19 cellular contexts compared by ENCODE assay signal in the genomic region with DNA sequence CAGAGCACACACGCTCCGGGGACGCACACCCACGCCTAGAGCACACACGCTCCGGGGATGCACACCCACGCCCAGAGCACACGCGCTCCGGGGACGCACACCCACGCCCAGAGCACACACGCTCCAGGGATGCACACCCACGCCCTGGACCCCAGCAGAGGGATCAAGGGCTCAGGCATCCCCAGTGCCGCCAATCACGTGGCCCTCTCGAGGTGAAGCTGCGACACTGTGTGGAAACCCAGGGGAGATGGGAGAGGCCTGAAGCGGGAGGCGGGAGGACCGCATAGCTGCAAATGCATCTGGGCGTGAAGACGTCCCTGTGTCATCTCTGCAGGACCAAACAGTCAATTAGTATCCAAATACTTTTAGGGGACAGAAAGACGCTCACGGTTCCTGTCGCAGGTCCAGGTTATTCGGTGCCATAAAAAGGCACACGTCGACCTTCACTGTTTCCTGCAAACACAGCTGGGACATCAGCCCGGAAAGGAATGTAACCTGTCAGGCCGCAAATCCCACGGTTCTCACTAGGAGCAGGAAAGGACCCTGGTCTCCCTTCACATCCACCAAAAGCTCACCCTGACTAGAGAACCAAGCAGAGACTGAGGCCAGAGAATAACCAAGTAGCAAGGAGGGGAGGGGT. TPM values are rescaled to one million over a fixed set of nuclear protein-coding genes. Genes with fewer than 3 reads are reported as not detected.
DNase-seq lines count a peak whose midpoint lies in the region; ATAC-seq and TF ChIP-seq lines count a peak whose summit lies in the region.
"Had no signal": no experiment of that assay in that cellular context is flagged by ENCODE, and none has a peak within 500 bp of the region (broad histone marks: within the 10 kb centered on the region; RNA-seq: fewer than 3 reads in every experiment).

No MANE protein-coding gene starts in this region.

- no peak overlapping the region for H3K4me3 Mint-ChIP-seq in activated T-cell treated with anti-CD3 and anti-CD28 coated beads, Interleukin-2, amount 50 U/mL, for 24 hours
- no peak overlapping the region for H3K4me3 Mint-ChIP-seq in effector memory CD8-positive, alpha-beta T cell
- H3K4me3 Mint-ChIP-seq: neural progenitor cell; stimulated activated naive CD8-positive, alpha-beta T cell treated with anti-CD3 and anti-CD28 coated beads, Interleukin-15, Interleukin-2, amounts not matched to agents 100 ng/mL and 50 ng/mL, for 24 hours had no signal

- no peaks in the 10 kb centered on the region for H3K27me3 Mint-ChIP-seq in activated T-cell treated with anti-CD3 and anti-CD28 coated beads, Interleukin-2, amount 50 U/mL, for 24 hours
- peaks cover 0 to 4% of the 10 kb centered on the region in 2 donors for H3K27me3 Mint-ChIP-seq in effector memory CD8-positive, alpha-beta T cell
- H3K27me3 Mint-ChIP-seq: stimulated activated naive CD8-positive, alpha-beta T cell treated with anti-CD3 and anti-CD28 coated beads, Interleukin-15, Interleukin-2, amounts not matched to agents 100 ng/mL and 50 ng/mL, for 24 hours had no signal

- peak; percentile 11 for DNase-seq in activated T-cell treated with anti-CD3 and anti-CD28 coated beads, Interleukin-2, amount 50 U/mL, for 24 hours
- no peak for DNase-seq in activated T-cell treated with anti-CD3 and anti-CD28 coated beads, Interleukin-2, amount 50 U/mL, for 1 hour
- DNase-seq in left kidney (ENCODE audit: low read depth, low spot score) (peak; percentile 47), spleen (no peak), NCI-H748 (lab: John Stamatoyannopoulos, UW; ENCODE audit: unreplicated experiment) (no peak), RKO (ENCODE audit: low spot score) (no peak)
- DNase-seq in effector memory CD8-positive, alpha-beta T cell, result no peak
- DNase-seq: activated CD8-positive, alpha-beta memory T cell treated with anti-CD3 and anti-CD28 coated beads, Interleukin-2, amount 50 U/mL, for 4 hours; heart right ventricle; NCI-H1092; NCI-H1930; NCI-H345; OCI-M1; SIG-M5; transverse colon had no signal

- H3K4me1 ChIP-seq in spleen, result peaks cover 0 to 34% (median 5%) of the 10 kb centered on the region in 6 donors
- H3K4me1 ChIP-seq: transverse colon had no signal

- H3K9me3 Mint-ChIP-seq in activated T-cell treated with anti-CD3 and anti-CD28 coated beads, Interleukin-2, amount 50 U/mL, for 24 hours, result no peaks in the 10 kb centered on the region
- H3K9me3 Mint-ChIP-seq in effector memory CD8-positive, alpha-beta T cell, result no peaks in the 10 kb centered on the region
- H3K9me3 Mint-ChIP-seq: neural progenitor cell; stimulated activated naive CD8-positive, alpha-beta T cell treated with anti-CD3 and anti-CD28 coated beads, Interleukin-15, Interleukin-2, amounts not matched to agents 100 ng/mL and 50 ng/mL, for 24 hours had no signal

- H3K27ac Mint-ChIP-seq in activated T-cell treated with anti-CD3 and anti-CD28 coated beads, Interleukin-2, amount 50 U/mL, for 24 hours, result no peak overlapping the region
- no peak overlapping the region for H3K27ac Mint-ChIP-seq in effector memory CD8-positive, alpha-beta T cell
- H3K27ac Mint-ChIP-seq: neural progenitor cell; stimulated activated naive CD8-positive, alpha-beta T cell treated with anti-CD3 and anti-CD28 coated beads, Interleukin-15, Interleukin-2, amounts not matched to agents 100 ng/mL and 50 ng/mL, for 24 hours had no signal

- H3K27ac ChIP-seq in VCaP, result peak overlapping the region; percentile 59
- peak overlapping the region in 5 of 8 donors; percentile 63 to 84 (median 79) for H3K27ac ChIP-seq in spleen
- H3K27ac ChIP-seq: heart right ventricle, neural progenitor cell, transverse colon had no signal

- no peaks in the 10 kb centered on the region for H3K4me1 Mint-ChIP-seq in activated T-cell treated with anti-CD3 and anti-CD28 coated beads, Interleukin-2, amount 50 U/mL, for 24 hours (ENCODE audit: low read depth)
- H3K4me1 Mint-ChIP-seq in effector memory CD8-positive, alpha-beta T cell (ENCODE audit: low read depth in 2 of 2), result no peaks in the 10 kb centered on the region

- no peak overlapping the region for H3K4me3 ChIP-seq in spleen
- H3K4me3 ChIP-seq: heart right ventricle, neural progenitor cell, transverse colon had no signal

- H3K27me3 ChIP-seq in spleen (replicated peaks in 1 of 7), result no peaks in the 10 kb centered on the region
- H3K27me3 ChIP-seq: heart right ventricle, neural progenitor cell, transverse colon had no signal

- intact Hi-C loops in spleen (cut with DNase I; ENCODE audit: low total_unique reads), result no loop called here

- H3K9me3 ChIP-seq in spleen, result no peaks in the 10 kb centered on the region
- H3K9me3 ChIP-seq: heart right ventricle, transverse colon had no signal

- TF ChIP-seq CTCF in VCaP (conservative IDR thresholded peaks at IDR 0.05) (no peak), spleen (IDR thresholded peaks at IDR 0.05 in 8 of 11, conservative IDR thresholded peaks at IDR 0.05 in 3 of 11) (no peak)

- 78 to 90% (median 86%) methylated on average over 16 to 32 of the region's 32 CpGs for WGBS in spleen, 5 donors

- TF ChIP-seq POLR2A in spleen (IDR thresholded peaks at IDR 0.05), result no peak

- no peaks in the 10 kb centered on the region for H3K36me3 Mint-ChIP-seq in activated T-cell treated with anti-CD3 and anti-CD28 coated beads, Interleukin-2, amount 50 U/mL, for 24 hours (ENCODE audit: low read depth)
- H3K36me3 Mint-ChIP-seq in effector memory CD8-positive, alpha-beta T cell (ENCODE audit: insufficient read depth), result no peaks in the 10 kb centered on the region

- no peak for ATAC-seq in effector memory CD8-positive, alpha-beta T cell (replicated peaks)

- peaks cover 0 to 14% (median 0%) of the 10 kb centered on the region in 6 donors for H3K36me3 ChIP-seq in spleen
- H3K36me3 ChIP-seq: neural progenitor cell, transverse colon had no signal

RNA-seq across cellular contexts. Expression of gene TBC1D16, which starts 56.4 kb away (rescaled TPM):
- total RNA-seq in spleen, result 10 to 100 TPM in 6 of 7 donors, 1 to 10 TPM in 1; 5.6 to 33.6 (median 25.5) TPM
- polyA plus RNA-seq in spleen, result 1 to 10 TPM; 1.3 to 5.4 (median 3.0) TPM

RNA-seq across cellular contexts. Expression of gene CCDC40, which starts 57.1 kb away (rescaled TPM):
- total RNA-seq in spleen, result 1 to 10 TPM; 1.2 to 8.3 (median 3.8) TPM
- polyA plus RNA-seq in spleen, result under 1 TPM; 0.30 to 0.70 (median 0.64) TPM
- total RNA-seq: T-helper 1 cell treated with Interleukin-12 subunit alpha and Interleukin-12 subunit beta and Interleukin-4 antibody, amounts not matched to agents 30 ng/mL and 1 ng/mL, for 36 hours had no signal

Comparison
In these comparisons a context has a peak if more than half of its experiments do, and no peak if none do; other contexts are left out.
1. DNase-seq: peak in activated T-cell treated with anti-CD3 and anti-CD28 coated beads, Interleukin-2, amount 50 U/mL, for 24 hours (single experiment) and left kidney (single experiment); none in activated T-cell treated with anti-CD3 and anti-CD28 coated beads, Interleukin-2, amount 50 U/mL, for 1 hour (single experiment), spleen (single experiment), NCI-H748 (single experiment), effector memory CD8-positive, alpha-beta T cell (0 of 3) and RKO (single experiment).